In genomic region chr12:54022960-54023884, GRCh38 we compare ENCODE assay signal across 25 cellular contexts. TPM values are rescaled to one million over a fixed set of nuclear protein-coding genes. Genes with fewer than 3 reads are reported as not detected.
DNase-seq lines count a peak whose midpoint lies in the region; ATAC-seq and TF ChIP-seq lines count a peak whose summit lies in the region.
"Had no signal": no experiment of that assay in that cellular context is flagged by ENCODE, and none has a peak within 500 bp of the region (broad histone marks: within the 10 kb centered on the region; RNA-seq: fewer than 3 reads in every experiment).

No MANE protein-coding gene starts in this region.

- no TSS peak for BruUV-seq in A673 (replicated peaks; lab: Mats Ljungman, UMichigan)

- H4K20me1 ChIP-seq in hepatocyte (ENCODE audit: insufficient read depth, poor library complexity, severe bottlenecking), result no peaks in the 10 kb centered on the region

- intact Hi-C loops in A673 (cut with micrococcal nuclease; ENCODE audit: unreplicated experiment), result no loop called here

- H3K4me1 ChIP-seq in A673 (ENCODE audit: insufficient read depth, low read length, poor library complexity, severe bottlenecking) (peaks cover 90% of the 10 kb centered on the region), hepatocyte (ENCODE audit: insufficient read depth) (peaks cover 27% of the 10 kb centered on the region)

- no peak for TF ChIP-seq CTCF in A673 (conservative IDR thresholded peaks at IDR 0.05; ENCODE audit: low read depth, low read length)
- TF ChIP-seq CTCF in hepatocyte (IDR thresholded peaks at IDR 0.05; ENCODE audit: poor library complexity), result no peak

- WGBS in hepatocyte (ENCODE audit: low lambda C conversion rate, missing lambda C conversion rate), result 25% methylated on average over 8 of the region's 8 CpGs

- DNase-seq in A673 (ENCODE audit: low spot score), result no peak
- no peak for DNase-seq in SK-N-MC (ENCODE audit: low read depth, low spot score)
- DNase-seq in hepatocyte (ENCODE audit: low spot score), result no peak
- no peak for DNase-seq in skeletal muscle cell (ENCODE audit: low read depth)
- no peak for DNase-seq in CD1c-positive myeloid dendritic cell (ENCODE audit: extremely low spot score)
- no peak for DNase-seq in T-helper 9 cell
- DNase-seq in Kasumi-1 (lab: John Stamatoyannopoulos, UW), result no peak
- DNase-seq: activated CD8-positive, alpha-beta T cell treated with anti-CD3 and anti-CD28 coated beads for 36 hours; amygdala; heart left ventricle; natural killer cell; NCI-H1417 treated with DMSO at 0.1 percent for 48 hours; NCI-H510A; RPMI8226; sigmoid colon; SK-N-SH; transverse colon had no signal

- H3K4me3 ChIP-seq in A673 (ENCODE audit: low read depth, low read length, poor library complexity, severe bottlenecking), result no peak overlapping the region
- H3K4me3 ChIP-seq in SK-N-MC, result peak overlapping the region; percentile 95
- H3K4me3 ChIP-seq in hepatocyte, result no peak overlapping the region
- H3K4me3 ChIP-seq in skeletal muscle cell (ENCODE audit: low read depth, low read length), result peak overlapping the region; percentile 28
- H3K4me3 ChIP-seq: cardiac muscle cell, heart left ventricle, left lung, sigmoid colon, transverse colon had no signal

- no peak overlapping the region for H2AFZ ChIP-seq in hepatocyte

- peak overlapping the region; percentile 70 for H3K4me2 ChIP-seq in hepatocyte
- H3K4me2 ChIP-seq: SK-N-SH had no signal

- peaks cover 67% of the 10 kb centered on the region for H3K79me2 ChIP-seq in hepatocyte

- ATAC-seq in GM21367 (IDR thresholded peaks at IDR 0.05; ENCODE audit: unreplicated experiment), result no peak
- ATAC-seq: activated CD8-positive, alpha-beta T cell treated with anti-CD3 and anti-CD28 coated beads for 36 hours; heart left ventricle; left lung; natural killer cell; stimulated activated memory B cell treated with anti-CD40 and anti-IgM and Interleukin-4, amounts not matched to agents 10 μg/mL and 1 μg/mL and 100 μg/mL, for 72 hours had no signal

- H3K9me3 ChIP-seq in A673 (ENCODE audit: low read depth, low read length, poor library complexity, severe bottlenecking), result no peaks in the 10 kb centered on the region
- no peaks in the 10 kb centered on the region for H3K9me3 ChIP-seq in SK-N-MC (ENCODE audit: low read depth, low read length)
- H3K9me3 ChIP-seq in hepatocyte (ENCODE audit: low read depth), result no peaks in the 10 kb centered on the region
- H3K9me3 ChIP-seq: heart left ventricle, left lung, sigmoid colon, SK-N-SH, transverse colon had no signal

- H3K27ac ChIP-seq in A673 (ENCODE audit: low read depth, low read length, poor library complexity, severe bottlenecking) (peak overlapping the region; percentile 45), SK-N-MC (peak overlapping the region; percentile 96), hepatocyte (no peak overlapping the region)
- H3K27ac ChIP-seq: cardiac muscle cell, heart left ventricle, left lung, sigmoid colon, transverse colon had no signal

- H3K27me3 ChIP-seq in A673 (replicated peaks; ENCODE audit: insufficient read depth, low read depth, low read length, poor library complexity) (no peaks in the 10 kb centered on the region), hepatocyte (peaks cover 95% of the 10 kb centered on the region)

- peak overlapping the region; percentile 99 for H3K9ac ChIP-seq in SK-N-MC (ENCODE audit: insufficient read length)
- H3K9ac ChIP-seq: SK-N-SH had no signal

- POLR2A ChIA-PET in A673 (lab: Charles Lee; ENCODE audit: low non-redundant PET), result no interaction called here

- H3K36me3 ChIP-seq in A673 (ENCODE audit: insufficient read depth, low read length, poor library complexity, severe bottlenecking), result no peaks in the 10 kb centered on the region
- no peaks in the 10 kb centered on the region for H3K36me3 ChIP-seq in SK-N-MC (ENCODE audit: insufficient read depth, low read length)
- H3K36me3 ChIP-seq in hepatocyte (replicated peaks; ENCODE audit: insufficient read depth, low read depth), result no peaks in the 10 kb centered on the region
- H3K36me3 ChIP-seq: cardiac muscle cell, heart left ventricle, left lung, sigmoid colon, transverse colon had no signal

- H3K9me2 ChIP-seq in hepatocyte (replicated peaks; ENCODE audit: insufficient read depth), result no peaks in the 10 kb centered on the region
- H3K9me2 ChIP-seq: SK-N-SH had no signal

- CTCF ChIA-PET in A673 (lab: Charles Lee), result interaction anchor here (1.1 kb wide), 1 partner anchor 115 kb away, joined by 3 read pairs; no protein-coding TSS in a partner anchor

RNA-seq across cellular contexts. Expression of gene HOXC6, which starts 5.0 kb away (rescaled TPM):
- total RNA-seq in A673 (2021) (20.8 and 22.3 TPM in 2 replicates), hepatocyte (2.6 and 4.5 TPM in 2 replicates)
- polyA plus RNA-seq in hepatocyte, result 11.1 and 12.1 TPM in 2 replicates
- total RNA-seq: activated CD8-positive, alpha-beta T cell treated with anti-CD3 and anti-CD28 coated beads for 36 hours; cardiac muscle cell; natural killer cell; sigmoid colon; T-helper 2 cell treated with Interferon-gamma antibody and Interleukin-4, amounts not matched to agents 100 ng/mL and 5 ng/mL, for 36 hours; WTC11 had no signal
- polyA plus RNA-seq: cardiac muscle cell, sigmoid colon had no signal

RNA-seq across cellular contexts. Expression of gene HOXC5, which starts 9.6 kb away (rescaled TPM):
- 1.6 and 1.9 TPM in 2 replicates for total RNA-seq in A673 (2021)
- total RNA-seq in hepatocyte, result 0.20 and 0.40 TPM in 2 replicates
- 0.18 and 1.1 TPM in 2 replicates for polyA plus RNA-seq in hepatocyte
- total RNA-seq: A172; activated CD8-positive, alpha-beta T cell treated with anti-CD3 and anti-CD28 coated beads for 36 hours; cardiac muscle cell; heart left ventricle; T-helper 2 cell treated with Interferon-gamma antibody and Interleukin-4, amounts not matched to agents 100 ng/mL and 5 ng/mL, for 36 hours; WTC11 had no signal
- polyA plus RNA-seq: BJ, cardiac muscle cell, heart left ventricle had no signal

RNA-seq across cellular contexts. Expression of gene HOXC8, which starts 14.4 kb away (rescaled TPM):
- total RNA-seq in A673 (2021) (10.9 and 11.1 TPM in 2 replicates), hepatocyte (1.6 and 2.0 TPM in 2 replicates)
- 6.4 and 8.5 TPM in 2 replicates for polyA plus RNA-seq in hepatocyte
- total RNA-seq: A172; activated CD8-positive, alpha-beta T cell treated with anti-CD3 and anti-CD28 coated beads for 36 hours; heart left ventricle; natural killer cell; sigmoid colon; T-helper 2 cell treated with Interferon-gamma antibody and Interleukin-4, amounts not matched to agents 100 ng/mL and 5 ng/mL, for 36 hours; transverse colon; WTC11 had no signal
- polyA plus RNA-seq: cardiac muscle cell, heart left ventricle had no signal

RNA-seq across cellular contexts. Expression of gene HOXC9, which starts 23.3 kb away (rescaled TPM):
- total RNA-seq in A673 (2021) (21.1 and 22.3 TPM in 2 replicates), hepatocyte (0.10 and 0.60 TPM in 2 replicates)
- polyA plus RNA-seq in hepatocyte, result 2.7 and 4.1 TPM in 2 replicates
- total RNA-seq: activated CD8-positive, alpha-beta T cell treated with anti-CD3 and anti-CD28 coated beads for 36 hours; cardiac muscle cell; heart left ventricle; natural killer cell; sigmoid colon; T-helper 2 cell treated with Interferon-gamma antibody and Interleukin-4, amounts not matched to agents 100 ng/mL and 5 ng/mL, for 36 hours; transverse colon; WTC11 had no signal
- polyA plus RNA-seq: cardiac muscle cell, heart left ventricle had no signal

RNA-seq across cellular contexts. Expression of gene HOXC4, which starts 30.4 kb away (rescaled TPM):
- total RNA-seq in A673 (2021) (9.6 and 9.8 TPM in 2 replicates), hepatocyte (1.5 and 2.1 TPM in 2 replicates)
- polyA plus RNA-seq in hepatocyte, result 4.4 and 4.8 TPM in 2 replicates
- total RNA-seq: A172; cardiac muscle cell; T-helper 2 cell treated with Interferon-gamma antibody and Interleukin-4, amounts not matched to agents 100 ng/mL and 5 ng/mL, for 36 hours had no signal
- polyA plus RNA-seq: cardiac muscle cell had no signal

Comparison
In these comparisons a context has a peak if more than half of its experiments do, and no peak if none do; other contexts are left out.
1. H3K4me3 ChIP-seq: peak in SK-N-MC (single experiment) and skeletal muscle cell (single experiment); none in A673 (single experiment) and hepatocyte (single experiment).